17 cellular contexts compared by ENCODE assay signal in genomic region chr4:19711871-19712270, GRCh38.
DNase-seq lines count a peak whose midpoint lies in the region; ATAC-seq and TF ChIP-seq lines count a peak whose summit lies in the region.
"Had no signal": no experiment of that assay in that cellular context is flagged by ENCODE, and none has a peak within 500 bp of the region (broad histone marks: within the 10 kb centered on the region; RNA-seq: fewer than 3 reads in every experiment).

No MANE protein-coding gene starts in this region.

- BruUV-seq in MCF 10A (replicated peaks; lab: Mats Ljungman, UMichigan), result no TSS peak

- no peaks in the 10 kb centered on the region for H3K36me3 Mint-ChIP-seq in MCF 10A (ENCODE audit: insufficient read depth, unreplicated experiment)
- H3K36me3 Mint-ChIP-seq: neural progenitor cell had no signal

- no peak for TF ChIP-seq POLR2A in breast epithelium (IDR thresholded peaks at IDR 0.05)

- H3K4me1 ChIP-seq in breast epithelium, result no peaks in the 10 kb centered on the region

- H3K27me3 Mint-ChIP-seq in MCF 10A (ENCODE audit: insufficient read depth, unreplicated experiment), result no peaks in the 10 kb centered on the region

- intact Hi-C loops in MCF 10A (cut with micrococcal nuclease), result no loop called here
- intact Hi-C loops in breast epithelium (cut with DNase I; ENCODE audit: low total_unique reads), result no loop called here

- no peak overlapping the region for H3K4me3 Mint-ChIP-seq in MCF 10A (ENCODE audit: unreplicated experiment)
- H3K4me3 Mint-ChIP-seq: activated CD8-positive, alpha-beta T cell treated with anti-CD3 and anti-CD28 coated beads, Interleukin-2, amount 10 ng/mL, durations not matched to agents 7 days and 5 days; neural progenitor cell had no signal

- ATAC-seq in HG02610 (IDR thresholded peaks at IDR 0.05; ENCODE audit: unreplicated experiment), result no peak
- ATAC-seq: activated CD8-positive, alpha-beta T cell treated with anti-CD3 and anti-CD28 coated beads, Interleukin-2, amount 10 ng/mL, durations not matched to agents 7 days and 5 days; Right ventricle myocardium inferior had no signal

- H3K27ac Mint-ChIP-seq in MCF 10A (ENCODE audit: low read depth, unreplicated experiment), result no peak overlapping the region
- H3K27ac Mint-ChIP-seq: activated CD8-positive, alpha-beta T cell treated with anti-CD3 and anti-CD28 coated beads, Interleukin-2, amount 10 ng/mL, durations not matched to agents 7 days and 5 days; neural progenitor cell had no signal

- H3K27me3 ChIP-seq in breast epithelium, result no peaks in the 10 kb centered on the region
- H3K27me3 ChIP-seq: neural progenitor cell had no signal

- peaks cover 12% of the 10 kb centered on the region for H3K9me3 Mint-ChIP-seq in MCF 10A (ENCODE audit: unreplicated experiment)

- POLR2A ChIA-PET in MCF 10A (lab: Yijun Ruan, JAX), result no interaction called here

- TF ChIP-seq CTCF in MCF 10A (IDR thresholded peaks at IDR 0.05; ENCODE audit: unreplicated experiment) (no peak), breast epithelium (IDR thresholded peaks at IDR 0.05) (no peak)

- H3K4me3 ChIP-seq in breast epithelium, result no peak overlapping the region
- H3K4me3 ChIP-seq: neural progenitor cell had no signal

- H3K27ac ChIP-seq in breast epithelium, result no peak overlapping the region
- H3K27ac ChIP-seq: neural progenitor cell had no signal

- H3K36me3 ChIP-seq in breast epithelium, result no peaks in the 10 kb centered on the region
- H3K36me3 ChIP-seq: neural progenitor cell had no signal

- no peaks in the 10 kb centered on the region for H3K9me3 ChIP-seq in breast epithelium

- H3K4me1 Mint-ChIP-seq in MCF 10A (ENCODE audit: insufficient read depth, unreplicated experiment), result no peaks in the 10 kb centered on the region

- CTCF ChIA-PET in MCF 10A (lab: Yijun Ruan, JAX), result no interaction called here

- peak; percentile 37 for DNase-seq in MCF 10A (ENCODE audit: unreplicated experiment)
- no peak for DNase-seq in breast epithelium (ENCODE audit: low spot score in 2 of 2)
- peak; percentile 4 to 54 for DNase-seq in SW 1271 (lab: John Stamatoyannopoulos, UW)
- DNase-seq in fibroblast of the conjunctiva (ENCODE audit: low read depth), result peak; percentile 10
- no peak for DNase-seq in DMS79 treated with DMSO at 0.1 percent for 48 hours (lab: John Stamatoyannopoulos, UW)
- no peak for DNase-seq in NCI-H2227 treated with DMSO at 0.1 percent for 48 hours (lab: John Stamatoyannopoulos, UW)
- DNase-seq in NCI-H446 treated with DMSO at 0.1 percent for 48 hours (lab: John Stamatoyannopoulos, UW), result no peak
- DNase-seq: activated CD8-positive, alpha-beta T cell treated with anti-CD3 and anti-CD28 coated beads, Interleukin-2, amount 10 ng/mL, durations not matched to agents 7 days and 5 days; activated effector memory CD4-positive, alpha-beta T cell treated with Interleukin-2 at 50 U/mL for 16 hours; KBM-7; NCI-H146; NCI-H526 treated with DMSO at 0.1 percent for 48 hours; stimulated activated CD4-positive, alpha-beta T cell treated with anti-CD3 and anti-CD28 coated beads, Interleukin-12 subunit alpha, Interleukin-12 subunit beta, amount 100 ng/mL, for 4 hours; substantia nigra had no signal

Comparison
In these comparisons a context has a peak if more than half of its experiments do, and no peak if none do; other contexts are left out.
1. DNase-seq: peak in MCF 10A (single experiment), SW 1271 (2 of 2) and fibroblast of the conjunctiva (single experiment); none in breast epithelium (0 of 2), DMS79 treated with DMSO at 0.1 percent for 48 hours (single experiment), NCI-H2227 treated with DMSO at 0.1 percent for 48 hours (single experiment) and NCI-H446 treated with DMSO at 0.1 percent for 48 hours (single experiment).